9 cellular contexts compared by ENCODE assay signal in genomic region chr1:45864765-45865164, GRCh38.
DNase-seq lines count a peak whose midpoint lies in the region; TF ChIP-seq lines count a peak whose summit lies in the region.
"Had no signal": no experiment of that assay in that cellular context is flagged by ENCODE, and none has a peak within 500 bp of the region (broad histone marks: within the 10 kb centered on the region; RNA-seq: fewer than 3 reads in every experiment).

No MANE protein-coding gene starts in this region.

- no peak overlapping the region for H3K27ac ChIP-seq in SK-N-MC
- H3K27ac ChIP-seq in skeletal muscle tissue (ENCODE audit: low read depth, low read length) = peak overlapping the region; percentile 29

- no peaks in the 10 kb centered on the region for H3K9me3 ChIP-seq in SK-N-MC (ENCODE audit: low read depth, low read length)
- H3K9me3 ChIP-seq in skeletal muscle tissue (ENCODE audit: control insufficient read depth in 3 of 3, low read length in 3 of 3) = no peaks in the 10 kb centered on the region

- H3K9ac ChIP-seq in SK-N-MC (ENCODE audit: insufficient read length) (peak overlapping the region; percentile 13), skeletal muscle tissue (ENCODE audit: low read depth in 1 of 3, low read length in 3 of 3) (no peak overlapping the region)

- H3K27me3 ChIP-seq in skeletal muscle tissue (ENCODE audit: control insufficient read depth in 3 of 3, insufficient read depth in 3 of 3, low read length in 3 of 3) = no peaks in the 10 kb centered on the region

- H3K4me1 ChIP-seq in skeletal muscle tissue (ENCODE audit: control insufficient read depth in 3 of 3, insufficient read depth in 3 of 3, low read length in 3 of 3) = peaks cover 0 to 13% (median 0%) of the 10 kb centered on the region in 3 donors

- DNase-seq in NCI-H510A treated with DMSO at 0.1 percent for 48 hours (lab: John Stamatoyannopoulos, UW) = peak; percentile 27
- no peak for DNase-seq in NCI-H510A (lab: John Stamatoyannopoulos, UW)
- no peak for DNase-seq in SK-N-MC (ENCODE audit: low read depth, low spot score)
- peak; percentile 20 for DNase-seq in fibroblast of pulmonary artery (ENCODE audit: low read depth)
- no peak for DNase-seq in NCI-H2171 (lab: John Stamatoyannopoulos, UW)
- DNase-seq in NCI-H1048 (lab: John Stamatoyannopoulos, UW) = no peak
- DNase-seq in GM10266 (ENCODE audit: extremely low spot score) = no peak
- DNase-seq: NK-92 treated with Interleukin-12 subunit alpha and Interleukin-12 subunit beta, amount 100 ng/mL, for 24 hours had no signal

- no peak for TF ChIP-seq CTCF in fibroblast of pulmonary artery (IDR thresholded peaks at IDR 0.05; ENCODE audit: low read length, missing control alignments)
- no peak for TF ChIP-seq CTCF in GM10266 (IDR thresholded peaks at IDR 0.05; ENCODE audit: control insufficient read depth, insufficient read depth, low read depth, missing control alignments)

- H3K4me3 ChIP-seq in SK-N-MC (peak overlapping the region; percentile 66), fibroblast of pulmonary artery (replicated peaks; ENCODE audit: low read depth, low read length) (peak overlapping the region; percentile 41), skeletal muscle tissue (ENCODE audit: low read length in 3 of 3) (peak overlapping the region in 1 of 3 donors; percentile 64)

- H3K36me3 ChIP-seq in SK-N-MC (ENCODE audit: insufficient read depth, low read length) (no peaks in the 10 kb centered on the region), skeletal muscle tissue (ENCODE audit: control insufficient read depth in 3 of 3, insufficient read depth in 3 of 3, low read length in 3 of 3) (no peaks in the 10 kb centered on the region)

Comparison
In these comparisons a context has a peak if more than half of its experiments do, and no peak if none do; other contexts are left out.
1. DNase-seq: peak in NCI-H510A treated with DMSO at 0.1 percent for 48 hours (single experiment) and fibroblast of pulmonary artery (single experiment); none in NCI-H510A (single experiment), SK-N-MC (single experiment), NCI-H2171 (single experiment), NCI-H1048 (single experiment) and GM10266 (single experiment).